ENCODE assay signal across 17 cellular contexts in the genomic region with DNA sequence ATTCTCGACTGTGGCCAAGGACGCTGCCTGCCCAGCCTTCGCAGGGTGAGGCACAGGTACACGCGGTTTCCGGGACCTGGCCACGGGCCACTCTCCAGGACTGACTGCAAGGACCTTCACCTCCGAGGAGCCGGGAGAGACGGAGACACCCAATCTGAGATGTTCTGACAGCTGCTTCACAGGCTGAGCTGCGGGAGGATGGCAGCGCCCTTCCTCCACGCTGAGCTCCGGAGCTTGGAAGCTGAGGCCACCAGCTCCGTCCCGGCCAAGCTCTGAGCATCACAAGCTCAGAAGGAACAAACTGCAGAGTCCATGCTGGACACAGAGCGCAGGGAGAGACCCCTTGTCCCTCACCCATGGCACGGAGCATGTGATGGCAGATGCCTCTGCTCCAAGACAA.
"Had no signal": no experiment of that assay in that cellular context is flagged by ENCODE, and none has a peak within 500 bp of the region (broad histone marks: within the 10 kb centered on the region; RNA-seq: fewer than 3 reads in every experiment).

No MANE protein-coding gene starts in this region.

- H3K4me1 ChIP-seq: adrenal gland, gastroesophageal sphincter, thyroid gland had no signal

- H2AFZ ChIP-seq: hepatocyte had no signal

- H3K4me3 ChIP-seq: adrenal gland, gastroesophageal sphincter, hepatocyte, mucosa of descending colon, ovary, smooth muscle cell, thyroid gland, vagina had no signal

- H3K27me3 Mint-ChIP-seq: activated T-helper 17 cell treated with anti-CD3 and anti-CD28 coated beads, Interleukin-2, amount 50 U/mL, for 72 hours had no signal

- DNase-seq: activated CD4-positive, alpha-beta T cell treated with anti-CD3 and anti-CD28 coated beads for 4 hours; activated naive CD4-positive, alpha-beta T cell treated with anti-CD3 and anti-CD28 coated beads, Interleukin-2, amount 50 U/mL, for 16 hours; caudate nucleus; cortex of kidney; effector CD8-positive, alpha-beta T cell; naive thymus-derived CD8-positive, alpha-beta T cell; thyroid gland had no signal

- ATAC-seq: activated T-helper 17 cell treated with anti-CD3 and anti-CD28 coated beads, Interleukin-2, amount 50 U/mL, for 72 hours; gastroesophageal sphincter; mucosa of descending colon; naive thymus-derived CD8-positive, alpha-beta T cell; stimulated activated effector memory CD8-positive, alpha-beta T cell treated with anti-CD3 and anti-CD28 coated beads, Interleukin-12 subunit alpha, Interleukin-12 subunit beta, amount 100 ng/mL, for 72 hours had no signal

- H3K36me3 ChIP-seq: adrenal gland, gastroesophageal sphincter, ovary, thyroid gland, vagina had no signal

- H3K4me3 Mint-ChIP-seq: activated T-helper 17 cell treated with anti-CD3 and anti-CD28 coated beads, Interleukin-2, amount 50 U/mL, for 72 hours; naive thymus-derived CD8-positive, alpha-beta T cell; stimulated activated effector memory CD8-positive, alpha-beta T cell treated with anti-CD3 and anti-CD28 coated beads, Interleukin-12 subunit alpha, Interleukin-12 subunit beta, amount 100 ng/mL, for 72 hours had no signal

- H3K27ac ChIP-seq: adrenal gland, epithelial cell of prostate, gastroesophageal sphincter, hepatocyte, ovary, thyroid gland, vagina had no signal

- H3K4me2 ChIP-seq: hepatocyte, smooth muscle cell had no signal

- H3K36me3 Mint-ChIP-seq: naive thymus-derived CD8-positive, alpha-beta T cell; stimulated activated effector memory CD8-positive, alpha-beta T cell treated with anti-CD3 and anti-CD28 coated beads, Interleukin-12 subunit alpha, Interleukin-12 subunit beta, amount 100 ng/mL, for 72 hours had no signal

- H3K79me2 ChIP-seq: hepatocyte had no signal

- H3K9me3 Mint-ChIP-seq: activated T-helper 17 cell treated with anti-CD3 and anti-CD28 coated beads, Interleukin-2, amount 50 U/mL, for 72 hours; naive thymus-derived CD8-positive, alpha-beta T cell; stimulated activated effector memory CD8-positive, alpha-beta T cell treated with anti-CD3 and anti-CD28 coated beads, Interleukin-12 subunit alpha, Interleukin-12 subunit beta, amount 100 ng/mL, for 72 hours had no signal

- H3K9me3 ChIP-seq: adrenal gland, gastroesophageal sphincter, mucosa of descending colon, ovary, thyroid gland, vagina had no signal

- H3K27ac Mint-ChIP-seq: activated T-helper 17 cell treated with anti-CD3 and anti-CD28 coated beads, Interleukin-2, amount 50 U/mL, for 72 hours; naive thymus-derived CD8-positive, alpha-beta T cell; stimulated activated effector memory CD8-positive, alpha-beta T cell treated with anti-CD3 and anti-CD28 coated beads, Interleukin-12 subunit alpha, Interleukin-12 subunit beta, amount 100 ng/mL, for 72 hours had no signal

- H3K4me1 Mint-ChIP-seq: activated T-helper 17 cell treated with anti-CD3 and anti-CD28 coated beads, Interleukin-2, amount 50 U/mL, for 72 hours; naive thymus-derived CD8-positive, alpha-beta T cell; stimulated activated effector memory CD8-positive, alpha-beta T cell treated with anti-CD3 and anti-CD28 coated beads, Interleukin-12 subunit alpha, Interleukin-12 subunit beta, amount 100 ng/mL, for 72 hours had no signal

- H3K27me3 ChIP-seq: hepatocyte, ovary, thyroid gland, vagina had no signal
